Comparison of ENCODE assay signal across 19 cellular contexts in genomic region chr2:181258761-181259160, GRCh38.
A peak's percentile ranks its signal among the peaks of the same experiment; 100 is the strongest.
DNase-seq lines count a peak whose midpoint lies in the region; ATAC-seq lines count a peak whose summit lies in the region.
"Had no signal": no experiment of that assay in that cellular context is flagged by ENCODE, and none has a peak within 500 bp of the region (broad histone marks: within the 10 kb centered on the region; RNA-seq: fewer than 3 reads in every experiment).

No MANE protein-coding gene starts in this region.

- peak; percentile 64 for DNase-seq in NCI-H2171 treated with DMSO at 0.1 percent for 48 hours (lab: John Stamatoyannopoulos, UW)
- no peak for DNase-seq in NCI-H2171 (lab: John Stamatoyannopoulos, UW)
- DNase-seq in NCI-H524 treated with DMSO at 0.1 percent for 48 hours (lab: John Stamatoyannopoulos, UW), result peak; percentile 63
- peak; percentile 18 for DNase-seq in epithelial cell of prostate (ENCODE audit: low read depth, low spot score)
- DNase-seq in skeletal muscle cell (ENCODE audit: low read depth), result peak; percentile 50
- no peak for DNase-seq in immature natural killer cell
- no peak for DNase-seq in NCI-H2196 treated with DMSO at 0.1 percent for 48 hours (lab: John Stamatoyannopoulos, UW; ENCODE audit: unreplicated experiment)
- DNase-seq: activated CD4-positive, alpha-beta T cell treated with anti-CD3 and anti-CD28 coated beads, Interleukin-2, amount 10 ng/mL, durations not matched to agents 7 days and 5 days; body of pancreas; DND-41; effector memory CD8-positive, alpha-beta T cell; NCI-H1092; NCI-H510A treated with DMSO at 0.1 percent for 48 hours; stimulated activated CD4-positive, alpha-beta T cell treated with anti-CD3 and anti-CD28 coated beads, Interleukin-15, amount 100 ng/mL, for 24 hours; tibial artery had no signal

- peaks cover 0 to 1% (median 0%) of the 10 kb centered on the region in 6 donors for H3K9me3 Mint-ChIP-seq in immature natural killer cell
- H3K9me3 Mint-ChIP-seq: effector memory CD8-positive, alpha-beta T cell had no signal

- H3K27ac Mint-ChIP-seq in immature natural killer cell, result no peak overlapping the region
- H3K27ac Mint-ChIP-seq: activated CD4-positive, alpha-beta T cell treated with anti-CD3 and anti-CD28 coated beads, Interleukin-2, amount 10 ng/mL, durations not matched to agents 7 days and 5 days; effector memory CD8-positive, alpha-beta T cell had no signal

- no peaks in the 10 kb centered on the region for H3K27me3 Mint-ChIP-seq in immature natural killer cell (ENCODE audit: low read depth in 3 of 3)
- H3K27me3 Mint-ChIP-seq: activated CD4-positive, alpha-beta T cell treated with anti-CD3 and anti-CD28 coated beads, Interleukin-2, amount 10 ng/mL, durations not matched to agents 7 days and 5 days; effector memory CD8-positive, alpha-beta T cell had no signal

- H3K4me3 Mint-ChIP-seq in immature natural killer cell, result no peak overlapping the region
- H3K4me3 Mint-ChIP-seq: activated CD4-positive, alpha-beta T cell treated with anti-CD3 and anti-CD28 coated beads, Interleukin-2, amount 10 ng/mL, durations not matched to agents 7 days and 5 days; effector memory CD8-positive, alpha-beta T cell had no signal

- H3K4me1 Mint-ChIP-seq in immature natural killer cell, result peaks cover 12 to 20% of the 10 kb centered on the region in 2 donors
- H3K4me1 Mint-ChIP-seq: activated CD4-positive, alpha-beta T cell treated with anti-CD3 and anti-CD28 coated beads, Interleukin-2, amount 10 ng/mL, durations not matched to agents 7 days and 5 days had no signal

- H3K36me3 Mint-ChIP-seq in immature natural killer cell, result peaks cover 0 to 5% (median 0%) of the 10 kb centered on the region in 3 donors

- no peak for ATAC-seq in GM18909 (IDR thresholded peaks at IDR 0.05; ENCODE audit: poor library complexity, unreplicated experiment)
- ATAC-seq: body of pancreas; effector memory CD8-positive, alpha-beta T cell had no signal

- no peak overlapping the region for H3K4me3 ChIP-seq in skeletal muscle cell (ENCODE audit: low read depth, low read length)
- H3K4me3 ChIP-seq: body of pancreas, tibial artery had no signal

- no peak overlapping the region for H3K27ac ChIP-seq in epithelial cell of prostate
- H3K27ac ChIP-seq: 22Rv1, body of pancreas, parathyroid adenoma, RWPE1, tibial artery had no signal

Comparison
In these comparisons a context has a peak if more than half of its experiments do, and no peak if none do; other contexts are left out.
1. DNase-seq: peak in NCI-H2171 treated with DMSO at 0.1 percent for 48 hours (single experiment), NCI-H524 treated with DMSO at 0.1 percent for 48 hours (single experiment), epithelial cell of prostate (single experiment) and skeletal muscle cell (single experiment); none in NCI-H2171 (single experiment), immature natural killer cell (0 of 3) and NCI-H2196 treated with DMSO at 0.1 percent for 48 hours (single experiment).